ENCODE assay signal across 1 cellular context in the genomic region with DNA sequence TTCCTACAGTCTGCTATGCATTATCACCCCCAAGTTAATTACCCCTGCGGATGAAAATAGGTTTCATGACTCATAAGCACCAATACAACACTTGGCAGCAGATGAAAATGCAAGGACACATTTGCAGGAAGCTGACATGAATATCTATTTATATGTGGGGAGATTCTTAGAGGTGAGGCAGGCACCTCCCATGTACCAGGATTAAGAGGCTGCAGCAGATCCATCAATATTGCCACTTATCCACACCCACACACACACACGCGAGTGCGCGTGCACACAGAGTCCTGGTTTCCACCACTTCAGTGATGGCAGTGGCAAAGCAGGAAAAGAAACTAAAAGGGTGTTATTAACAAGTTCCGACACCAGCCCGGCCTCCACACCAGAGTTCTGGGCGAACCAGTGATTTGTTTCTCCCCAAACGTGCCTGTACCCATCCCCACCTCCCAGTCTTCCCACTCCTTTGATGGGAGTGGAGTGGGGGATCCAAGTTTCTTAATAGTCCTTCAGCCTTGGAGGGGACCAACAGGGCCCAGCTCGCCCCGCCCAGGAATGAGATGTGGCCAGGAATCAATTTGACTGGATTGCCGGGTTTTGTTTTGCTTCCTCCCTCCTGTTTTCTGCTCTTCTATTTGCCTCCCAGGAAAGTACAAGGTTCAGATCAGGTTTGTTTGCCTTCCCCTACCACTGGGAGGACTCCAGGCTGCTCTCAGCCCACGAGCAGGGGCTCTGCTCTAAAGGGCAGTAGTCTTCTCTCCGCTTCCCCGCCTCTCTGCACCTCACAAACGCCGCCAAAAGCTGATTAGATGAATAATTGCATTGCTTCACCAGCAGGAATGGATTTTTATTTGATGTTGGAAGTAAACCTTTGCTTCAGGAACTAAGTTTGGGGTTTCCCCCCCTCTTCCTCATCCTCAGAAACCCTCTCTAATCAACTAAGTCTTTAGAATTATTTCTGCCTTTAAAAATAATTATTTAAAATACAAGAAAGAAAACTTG.
TF ChIP-seq lines count a peak whose summit lies in the region.

No MANE protein-coding gene starts in this region.

TF ChIP-seq in HepG2, 621 proteins besides CTCF, POLR2A, EP300 and RAD21 (continued from another document and continues in another):
- TF ChIP-seq, protein P1, sequence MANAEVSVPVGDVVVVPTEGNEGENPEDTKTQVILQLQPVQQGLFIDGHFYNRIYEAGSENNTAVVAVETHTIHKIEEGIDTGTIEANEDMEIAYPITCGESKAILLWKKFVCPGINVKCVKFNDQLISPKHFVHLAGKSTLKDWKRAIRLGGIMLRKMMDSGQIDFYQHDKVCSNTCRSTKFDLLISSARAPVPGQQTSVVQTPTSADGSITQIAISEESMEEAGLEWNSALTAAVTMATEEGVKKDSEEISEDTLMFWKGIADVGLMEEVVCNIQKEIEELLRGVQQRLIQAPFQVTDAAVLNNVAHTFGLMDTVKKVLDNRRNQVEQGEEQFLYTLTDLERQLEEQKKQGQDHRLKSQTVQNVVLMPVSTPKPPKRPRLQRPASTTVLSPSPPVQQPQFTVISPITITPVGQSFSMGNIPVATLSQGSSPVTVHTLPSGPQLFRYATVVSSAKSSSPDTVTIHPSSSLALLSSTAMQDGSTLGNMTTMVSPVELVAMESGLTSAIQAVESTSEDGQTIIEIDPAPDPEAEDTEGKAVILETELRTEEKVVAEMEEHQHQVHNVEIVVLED (CRISPR knock-in tag; IDR thresholded peaks at IDR 0.05; ENCODE audit: borderline replicate concordance) = no peak
- TF ChIP-seq, protein P2, sequence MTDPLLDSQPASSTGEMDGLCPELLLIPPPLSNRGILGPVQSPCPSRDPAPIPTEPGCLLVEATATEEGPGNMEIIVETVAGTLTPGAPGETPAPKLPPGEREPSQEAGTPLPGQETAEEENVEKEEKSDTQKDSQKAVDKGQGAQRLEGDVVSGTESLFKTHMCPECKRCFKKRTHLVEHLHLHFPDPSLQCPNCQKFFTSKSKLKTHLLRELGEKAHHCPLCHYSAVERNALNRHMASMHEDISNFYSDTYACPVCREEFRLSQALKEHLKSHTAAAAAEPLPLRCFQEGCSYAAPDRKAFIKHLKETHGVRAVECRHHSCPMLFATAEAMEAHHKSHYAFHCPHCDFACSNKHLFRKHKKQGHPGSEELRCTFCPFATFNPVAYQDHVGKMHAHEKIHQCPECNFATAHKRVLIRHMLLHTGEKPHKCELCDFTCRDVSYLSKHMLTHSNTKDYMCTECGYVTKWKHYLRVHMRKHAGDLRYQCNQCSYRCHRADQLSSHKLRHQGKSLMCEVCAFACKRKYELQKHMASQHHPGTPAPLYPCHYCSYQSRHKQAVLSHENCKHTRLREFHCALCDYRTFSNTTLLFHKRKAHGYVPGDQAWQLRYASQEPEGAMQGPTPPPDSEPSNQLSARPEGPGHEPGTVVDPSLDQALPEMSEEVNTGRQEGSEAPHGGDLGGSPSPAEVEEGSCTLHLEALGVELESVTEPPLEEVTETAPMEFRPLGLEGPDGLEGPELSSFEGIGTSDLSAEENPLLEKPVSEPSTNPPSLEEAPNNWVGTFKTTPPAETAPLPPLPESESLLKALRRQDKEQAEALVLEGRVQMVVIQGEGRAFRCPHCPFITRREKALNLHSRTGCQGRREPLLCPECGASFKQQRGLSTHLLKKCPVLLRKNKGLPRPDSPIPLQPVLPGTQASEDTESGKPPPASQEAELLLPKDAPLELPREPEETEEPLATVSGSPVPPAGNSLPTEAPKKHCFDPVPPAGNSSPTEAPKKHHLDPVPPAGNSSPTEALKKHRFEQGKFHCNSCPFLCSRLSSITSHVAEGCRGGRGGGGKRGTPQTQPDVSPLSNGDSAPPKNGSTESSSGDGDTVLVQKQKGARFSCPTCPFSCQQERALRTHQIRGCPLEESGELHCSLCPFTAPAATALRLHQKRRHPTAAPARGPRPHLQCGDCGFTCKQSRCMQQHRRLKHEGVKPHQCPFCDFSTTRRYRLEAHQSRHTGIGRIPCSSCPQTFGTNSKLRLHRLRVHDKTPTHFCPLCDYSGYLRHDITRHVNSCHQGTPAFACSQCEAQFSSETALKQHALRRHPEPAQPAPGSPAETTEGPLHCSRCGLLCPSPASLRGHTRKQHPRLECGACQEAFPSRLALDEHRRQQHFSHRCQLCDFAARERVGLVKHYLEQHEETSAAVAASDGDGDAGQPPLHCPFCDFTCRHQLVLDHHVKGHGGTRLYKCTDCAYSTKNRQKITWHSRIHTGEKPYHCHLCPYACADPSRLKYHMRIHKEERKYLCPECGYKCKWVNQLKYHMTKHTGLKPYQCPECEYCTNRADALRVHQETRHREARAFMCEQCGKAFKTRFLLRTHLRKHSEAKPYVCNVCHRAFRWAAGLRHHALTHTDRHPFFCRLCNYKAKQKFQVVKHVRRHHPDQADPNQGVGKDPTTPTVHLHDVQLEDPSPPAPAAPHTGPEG (CRISPR knock-in tag; IDR thresholded peaks at IDR 0.05) = no peak
- TF ChIP-seq ZNF724P (CRISPR knock-in tag; IDR thresholded peaks at IDR 0.05; ENCODE audit: borderline replicate concordance) (no peak), ZNF3 (CRISPR knock-in tag; IDR thresholded peaks at IDR 0.05) (no peak), TCF12 (IDR thresholded peaks at IDR 0.05) (no peak), TCF12 (CRISPR knock-in tag; IDR thresholded peaks at IDR 0.05) (no peak), KDM6A (CRISPR knock-in tag; IDR thresholded peaks at IDR 0.05; ENCODE audit: low read depth) (peak; percentile 81), ZNF850 (CRISPR knock-in tag; conservative IDR thresholded peaks at IDR 0.05) (no peak), ZNF777 (CRISPR knock-in tag; IDR thresholded peaks at IDR 0.05) (0 out of 2 replicates have a peak, but pooled peaks have one; percentile 36), ZNF746 (CRISPR knock-in tag; IDR thresholded peaks at IDR 0.05) (peak; percentile 97), ZEB1 (IDR thresholded peaks at IDR 0.05; ENCODE audit: insufficient replicate concordance, low read depth) (peak; percentile 27), CEBPB (IDR thresholded peaks at IDR 0.05; ENCODE audit: borderline replicate concordance, low read depth, low read length) (peak; percentile 74; the same call in 1 of the 2 replicates), ZNF468 (CRISPR knock-in tag; IDR thresholded peaks at IDR 0.05) (no peak), ZNF232 (CRISPR knock-in tag; IDR thresholded peaks at IDR 0.05; ENCODE audit: borderline replicate concordance) (no peak), PPARG (CRISPR knock-in tag; conservative IDR thresholded peaks at IDR 0.05) (peak; percentile 42; the same call in 1 of the 2 replicates), ZMYM4 (CRISPR knock-in tag; IDR thresholded peaks at IDR 0.05) (peak; percentile 60; the same call in 1 of the 2 replicates), RCOR2 (CRISPR knock-in tag; IDR thresholded peaks at IDR 0.05) (no peak), HNF4A (CRISPR knock-in tag; IDR thresholded peaks at IDR 0.05) (peak; percentile 96), ZNF484 (CRISPR knock-in tag; IDR thresholded peaks at IDR 0.05; ENCODE audit: borderline replicate concordance, low read depth) (no peak), ZNF589 (CRISPR knock-in tag; conservative IDR thresholded peaks at IDR 0.05) (no peak), ZNF563 (CRISPR knock-in tag; IDR thresholded peaks at IDR 0.05) (peak; percentile 31; the same call in 1 of the 2 replicates), SIN3A (IDR thresholded peaks at IDR 0.05; ENCODE audit: borderline replicate concordance, low read depth, low read length) (peak; percentile 72)
- TF ChIP-seq, protein P3, sequence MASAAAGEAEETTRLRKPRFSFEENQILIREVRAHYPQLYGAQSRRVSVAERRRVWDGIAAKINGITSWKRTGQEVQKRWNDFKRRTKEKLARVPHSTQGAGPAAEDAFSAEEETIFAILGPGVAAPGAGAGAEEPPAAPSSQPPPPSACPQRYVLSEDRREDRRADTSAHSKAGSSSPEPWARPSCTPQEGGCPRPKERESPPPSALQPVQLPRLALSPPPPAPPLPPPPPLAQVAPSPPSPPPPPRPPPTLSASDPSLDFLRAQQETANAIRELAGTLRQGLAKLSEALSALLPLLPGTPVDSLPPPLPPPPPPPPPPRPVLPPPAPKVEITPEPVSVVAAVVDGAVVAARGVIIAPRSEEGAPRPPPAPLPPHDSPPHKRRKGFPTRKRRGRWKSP (CRISPR knock-in tag; IDR thresholded peaks at IDR 0.05) = no peak
- TF ChIP-seq, protein P4, sequence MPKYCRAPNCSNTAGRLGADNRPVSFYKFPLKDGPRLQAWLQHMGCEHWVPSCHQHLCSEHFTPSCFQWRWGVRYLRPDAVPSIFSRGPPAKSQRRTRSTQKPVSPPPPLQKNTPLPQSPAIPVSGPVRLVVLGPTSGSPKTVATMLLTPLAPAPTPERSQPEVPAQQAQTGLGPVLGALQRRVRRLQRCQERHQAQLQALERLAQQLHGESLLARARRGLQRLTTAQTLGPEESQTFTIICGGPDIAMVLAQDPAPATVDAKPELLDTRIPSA (CRISPR knock-in tag; IDR thresholded peaks at IDR 0.05; ENCODE audit: borderline replicate concordance) = no peak
- TF ChIP-seq, protein P5, sequence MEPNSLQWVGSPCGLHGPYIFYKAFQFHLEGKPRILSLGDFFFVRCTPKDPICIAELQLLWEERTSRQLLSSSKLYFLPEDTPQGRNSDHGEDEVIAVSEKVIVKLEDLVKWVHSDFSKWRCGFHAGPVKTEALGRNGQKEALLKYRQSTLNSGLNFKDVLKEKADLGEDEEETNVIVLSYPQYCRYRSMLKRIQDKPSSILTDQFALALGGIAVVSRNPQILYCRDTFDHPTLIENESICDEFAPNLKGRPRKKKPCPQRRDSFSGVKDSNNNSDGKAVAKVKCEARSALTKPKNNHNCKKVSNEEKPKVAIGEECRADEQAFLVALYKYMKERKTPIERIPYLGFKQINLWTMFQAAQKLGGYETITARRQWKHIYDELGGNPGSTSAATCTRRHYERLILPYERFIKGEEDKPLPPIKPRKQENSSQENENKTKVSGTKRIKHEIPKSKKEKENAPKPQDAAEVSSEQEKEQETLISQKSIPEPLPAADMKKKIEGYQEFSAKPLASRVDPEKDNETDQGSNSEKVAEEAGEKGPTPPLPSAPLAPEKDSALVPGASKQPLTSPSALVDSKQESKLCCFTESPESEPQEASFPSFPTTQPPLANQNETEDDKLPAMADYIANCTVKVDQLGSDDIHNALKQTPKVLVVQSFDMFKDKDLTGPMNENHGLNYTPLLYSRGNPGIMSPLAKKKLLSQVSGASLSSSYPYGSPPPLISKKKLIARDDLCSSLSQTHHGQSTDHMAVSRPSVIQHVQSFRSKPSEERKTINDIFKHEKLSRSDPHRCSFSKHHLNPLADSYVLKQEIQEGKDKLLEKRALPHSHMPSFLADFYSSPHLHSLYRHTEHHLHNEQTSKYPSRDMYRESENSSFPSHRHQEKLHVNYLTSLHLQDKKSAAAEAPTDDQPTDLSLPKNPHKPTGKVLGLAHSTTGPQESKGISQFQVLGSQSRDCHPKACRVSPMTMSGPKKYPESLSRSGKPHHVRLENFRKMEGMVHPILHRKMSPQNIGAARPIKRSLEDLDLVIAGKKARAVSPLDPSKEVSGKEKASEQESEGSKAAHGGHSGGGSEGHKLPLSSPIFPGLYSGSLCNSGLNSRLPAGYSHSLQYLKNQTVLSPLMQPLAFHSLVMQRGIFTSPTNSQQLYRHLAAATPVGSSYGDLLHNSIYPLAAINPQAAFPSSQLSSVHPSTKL (CRISPR knock-in tag; IDR thresholded peaks at IDR 0.05) = peak; percentile 84
- TF ChIP-seq, protein P6, sequence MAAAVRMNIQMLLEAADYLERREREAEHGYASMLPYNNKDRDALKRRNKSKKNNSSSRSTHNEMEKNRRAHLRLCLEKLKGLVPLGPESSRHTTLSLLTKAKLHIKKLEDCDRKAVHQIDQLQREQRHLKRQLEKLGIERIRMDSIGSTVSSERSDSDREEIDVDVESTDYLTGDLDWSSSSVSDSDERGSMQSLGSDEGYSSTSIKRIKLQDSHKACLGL (CRISPR knock-in tag; IDR thresholded peaks at IDR 0.05) = no peak
- TF ChIP-seq, protein P7, sequence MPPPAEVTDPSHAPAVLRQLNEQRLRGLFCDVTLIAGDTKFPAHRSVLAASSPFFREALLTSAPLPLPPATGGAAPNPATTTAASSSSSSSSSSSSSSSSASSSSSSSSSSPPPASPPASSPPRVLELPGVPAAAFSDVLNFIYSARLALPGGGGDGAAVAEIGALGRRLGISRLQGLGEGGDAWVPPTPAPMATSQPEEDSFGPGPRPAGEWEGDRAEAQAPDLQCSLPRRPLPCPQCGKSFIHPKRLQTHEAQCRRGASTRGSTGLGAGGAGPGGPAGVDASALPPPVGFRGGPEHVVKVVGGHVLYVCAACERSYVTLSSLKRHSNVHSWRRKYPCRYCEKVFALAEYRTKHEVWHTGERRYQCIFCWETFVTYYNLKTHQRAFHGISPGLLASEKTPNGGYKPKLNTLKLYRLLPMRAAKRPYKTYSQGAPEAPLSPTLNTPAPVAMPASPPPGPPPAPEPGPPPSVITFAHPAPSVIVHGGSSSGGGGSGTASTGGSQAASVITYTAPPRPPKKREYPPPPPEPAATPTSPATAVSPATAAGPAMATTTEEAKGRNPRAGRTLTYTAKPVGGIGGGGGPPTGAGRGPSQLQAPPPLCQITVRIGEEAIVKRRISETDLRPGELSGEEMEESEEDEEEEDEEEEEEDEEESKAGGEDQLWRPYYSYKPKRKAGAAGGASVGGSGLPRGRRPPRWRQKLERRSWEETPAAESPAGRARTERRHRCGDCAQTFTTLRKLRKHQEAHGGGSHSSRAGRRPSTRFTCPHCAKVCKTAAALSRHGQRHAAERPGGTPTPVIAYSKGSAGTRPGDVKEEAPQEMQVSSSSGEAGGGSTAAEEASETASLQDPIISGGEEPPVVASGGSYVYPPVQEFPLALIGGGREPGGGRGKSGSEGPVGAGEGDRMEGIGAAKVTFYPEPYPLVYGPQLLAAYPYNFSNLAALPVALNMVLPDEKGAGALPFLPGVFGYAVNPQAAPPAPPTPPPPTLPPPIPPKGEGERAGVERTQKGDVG (CRISPR knock-in tag; IDR thresholded peaks at IDR 0.05; ENCODE audit: borderline replicate concordance) = no peak; the same call in 1 of the 2 replicates
- TF ChIP-seq, protein P8, sequence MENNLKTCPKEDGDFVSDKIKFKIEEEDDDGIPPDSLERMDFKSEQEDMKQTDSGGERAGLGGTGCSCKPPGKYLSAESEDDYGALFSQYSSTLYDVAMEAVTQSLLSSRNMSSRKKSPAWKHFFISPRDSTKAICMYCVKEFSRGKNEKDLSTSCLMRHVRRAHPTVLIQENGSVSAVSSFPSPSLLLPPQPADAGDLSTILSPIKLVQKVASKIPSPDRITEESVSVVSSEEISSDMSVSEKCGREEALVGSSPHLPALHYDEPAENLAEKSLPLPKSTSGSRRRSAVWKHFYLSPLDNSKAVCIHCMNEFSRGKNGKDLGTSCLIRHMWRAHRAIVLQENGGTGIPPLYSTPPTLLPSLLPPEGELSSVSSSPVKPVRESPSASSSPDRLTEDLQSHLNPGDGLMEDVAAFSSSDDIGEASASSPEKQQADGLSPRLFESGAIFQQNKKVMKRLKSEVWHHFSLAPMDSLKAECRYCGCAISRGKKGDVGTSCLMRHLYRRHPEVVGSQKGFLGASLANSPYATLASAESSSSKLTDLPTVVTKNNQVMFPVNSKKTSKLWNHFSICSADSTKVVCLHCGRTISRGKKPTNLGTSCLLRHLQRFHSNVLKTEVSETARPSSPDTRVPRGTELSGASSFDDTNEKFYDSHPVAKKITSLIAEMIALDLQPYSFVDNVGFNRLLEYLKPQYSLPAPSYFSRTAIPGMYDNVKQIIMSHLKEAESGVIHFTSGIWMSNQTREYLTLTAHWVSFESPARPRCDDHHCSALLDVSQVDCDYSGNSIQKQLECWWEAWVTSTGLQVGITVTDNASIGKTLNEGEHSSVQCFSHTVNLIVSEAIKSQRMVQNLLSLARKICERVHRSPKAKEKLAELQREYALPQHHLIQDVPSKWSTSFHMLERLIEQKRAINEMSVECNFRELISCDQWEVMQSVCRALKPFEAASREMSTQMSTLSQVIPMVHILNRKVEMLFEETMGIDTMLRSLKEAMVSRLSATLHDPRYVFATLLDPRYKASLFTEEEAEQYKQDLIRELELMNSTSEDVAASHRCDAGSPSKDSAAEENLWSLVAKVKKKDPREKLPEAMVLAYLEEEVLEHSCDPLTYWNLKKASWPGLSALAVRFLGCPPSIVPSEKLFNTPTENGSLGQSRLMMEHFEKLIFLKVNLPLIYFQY (CRISPR knock-in tag; IDR thresholded peaks at IDR 0.05; ENCODE audit: borderline replicate concordance) = peak; percentile 57; the same call in 1 of the 2 replicates
